22 cellular contexts compared by ENCODE assay signal in the genomic region with DNA sequence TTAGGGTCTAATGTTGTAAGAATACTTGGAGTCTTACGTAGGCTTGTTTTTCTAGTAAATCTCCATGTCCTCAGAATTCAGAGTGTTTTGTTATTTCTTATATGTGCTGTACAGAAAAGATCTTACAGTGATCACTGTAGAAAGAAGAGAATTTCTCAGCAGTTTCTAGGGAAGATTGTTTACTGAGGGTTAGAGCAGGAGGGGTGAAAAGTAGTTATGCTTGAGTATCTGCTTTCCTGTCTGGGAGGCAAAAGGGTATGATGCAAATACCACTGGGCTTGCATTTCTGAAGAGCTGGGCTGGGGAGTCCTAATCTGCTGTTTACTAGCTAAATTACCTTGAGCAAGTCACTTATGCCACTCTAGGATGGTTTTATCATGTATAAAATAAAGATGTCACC.
"Had no signal": no experiment of that assay in that cellular context is flagged by ENCODE, and none has a peak within 500 bp of the region (broad histone marks: within the 10 kb centered on the region; RNA-seq: fewer than 3 reads in every experiment).

No MANE protein-coding gene starts in this region.

- H3K4me1 ChIP-seq: esophagus muscularis mucosa, foreskin keratinocyte, right atrium auricular region, sigmoid colon, suprapubic skin, thyroid gland, uterus had no signal

- H3K4me2 ChIP-seq: hepatocyte had no signal

- H2AFZ ChIP-seq: hepatocyte had no signal

- DNase-seq: effector memory CD4-positive, alpha-beta T cell; foreskin keratinocyte; kidney glomerular epithelial cell; mammary epithelial cell; mucosa of descending colon; naive thymus-derived CD8-positive, alpha-beta T cell; posterior cingulate gyrus; sigmoid colon; stimulated activated naive CD4-positive, alpha-beta T cell treated with Interleukin-2 at 50 U/mL for 16 hours; thyroid gland; uterus had no signal

- H3K36me3 ChIP-seq: uterus had no signal

- H3K4me3 ChIP-seq: esophagus muscularis mucosa, hepatocyte, mucosa of descending colon, right atrium auricular region, sigmoid colon, skin epidermis, suprapubic skin, thyroid gland, uterus had no signal

- H3K27me3 Mint-ChIP-seq: naive thymus-derived CD8-positive, alpha-beta T cell; type B pancreatic cell had no signal

- H3K9me3 Mint-ChIP-seq: naive thymus-derived CD8-positive, alpha-beta T cell; type B pancreatic cell had no signal

- H3K4me3 Mint-ChIP-seq: naive thymus-derived CD8-positive, alpha-beta T cell; type B pancreatic cell had no signal

- H3K27me3 ChIP-seq: esophagus muscularis mucosa, foreskin keratinocyte, hepatocyte, neutrophil, right atrium auricular region, sigmoid colon, suprapubic skin, thyroid gland, uterus had no signal

- FAIRE-seq: endometrium, islet of Langerhans had no signal

- H3K9me3 ChIP-seq: esophagus muscularis mucosa, mucosa of descending colon, neutrophil, right atrium auricular region, sigmoid colon, suprapubic skin, thyroid gland, uterus had no signal

- H3K27ac Mint-ChIP-seq: type B pancreatic cell had no signal

- H3K27ac ChIP-seq: epithelial cell of prostate, esophagus muscularis mucosa, foreskin keratinocyte, hepatocyte, neutrophil, right atrium auricular region, sigmoid colon, skin epidermis, suprapubic skin, thyroid gland, uterus had no signal

- ATAC-seq: foreskin keratinocyte; left lobe of liver; mucosa of descending colon; naive thymus-derived CD8-positive, alpha-beta T cell had no signal

- H3K79me2 ChIP-seq: hepatocyte had no signal
